In the genomic region with DNA sequence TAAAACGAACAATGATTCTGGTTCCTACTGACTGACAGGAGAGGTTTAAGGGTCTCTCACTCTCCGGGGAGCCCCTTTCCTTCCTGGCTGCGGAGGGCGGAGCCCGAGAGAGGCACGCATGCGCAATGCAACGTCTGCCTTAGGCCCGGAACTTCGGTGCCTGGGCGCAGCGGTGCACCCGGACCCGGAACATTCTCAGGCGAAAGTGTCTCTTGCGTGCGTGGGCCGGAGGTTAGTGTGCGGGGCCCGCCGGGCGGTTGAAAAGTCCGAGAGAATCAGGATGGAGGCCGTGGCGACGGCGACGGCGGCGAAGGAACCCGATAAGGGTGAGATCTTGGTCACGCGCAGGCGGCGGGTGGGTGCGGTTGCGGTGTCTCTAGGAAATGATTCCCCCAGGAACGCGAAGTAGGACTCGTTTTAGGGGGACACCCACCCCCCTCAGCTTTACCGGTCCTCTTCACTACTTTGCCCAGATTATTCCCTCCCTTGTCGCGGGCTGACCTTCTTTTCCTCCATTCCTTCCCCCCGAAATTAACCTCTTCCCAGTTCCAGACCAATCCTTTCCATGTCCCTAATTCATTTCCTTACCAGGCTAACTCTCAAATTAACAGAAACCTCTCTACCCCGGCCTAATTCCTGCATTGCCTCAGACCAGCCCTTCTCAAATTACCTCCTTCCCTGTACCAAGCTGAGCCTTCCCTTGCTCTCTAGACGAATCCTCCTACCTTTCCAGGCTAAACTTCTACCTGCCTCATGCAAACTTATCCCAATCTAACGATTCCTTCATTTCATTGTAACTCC, we compare ENCODE assay signal across 1 cellular context.
TF ChIP-seq lines count a peak whose summit lies in the region.

A gene (plus strand): TSS at position 142 of the 801 bp plus-strand sequence. CDS start 139 bp downstream, at position 281.

TF ChIP-seq in HepG2, 621 proteins besides CTCF, POLR2A, EP300 and RAD21 (continued from another document and continues in another):
- TF ChIP-seq, protein P1, sequence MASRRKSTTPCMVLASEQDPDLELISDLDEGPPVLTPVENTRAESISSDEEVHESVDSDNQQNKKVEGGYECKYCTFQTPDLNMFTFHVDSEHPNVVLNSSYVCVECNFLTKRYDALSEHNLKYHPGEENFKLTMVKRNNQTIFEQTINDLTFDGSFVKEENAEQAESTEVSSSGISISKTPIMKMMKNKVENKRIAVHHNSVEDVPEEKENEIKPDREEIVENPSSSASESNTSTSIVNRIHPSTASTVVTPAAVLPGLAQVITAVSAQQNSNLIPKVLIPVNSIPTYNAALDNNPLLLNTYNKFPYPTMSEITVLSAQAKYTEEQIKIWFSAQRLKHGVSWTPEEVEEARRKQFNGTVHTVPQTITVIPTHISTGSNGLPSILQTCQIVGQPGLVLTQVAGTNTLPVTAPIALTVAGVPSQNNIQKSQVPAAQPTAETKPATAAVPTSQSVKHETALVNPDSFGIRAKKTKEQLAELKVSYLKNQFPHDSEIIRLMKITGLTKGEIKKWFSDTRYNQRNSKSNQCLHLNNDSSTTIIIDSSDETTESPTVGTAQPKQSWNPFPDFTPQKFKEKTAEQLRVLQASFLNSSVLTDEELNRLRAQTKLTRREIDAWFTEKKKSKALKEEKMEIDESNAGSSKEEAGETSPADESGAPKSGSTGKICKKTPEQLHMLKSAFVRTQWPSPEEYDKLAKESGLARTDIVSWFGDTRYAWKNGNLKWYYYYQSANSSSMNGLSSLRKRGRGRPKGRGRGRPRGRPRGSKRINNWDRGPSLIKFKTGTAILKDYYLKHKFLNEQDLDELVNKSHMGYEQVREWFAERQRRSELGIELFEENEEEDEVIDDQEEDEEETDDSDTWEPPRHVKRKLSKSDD (CRISPR knock-in tag; IDR thresholded peaks at IDR 0.05; ENCODE audit: low read depth) = peak; percentile 25; the same call in 1 of the 2 replicates
- TF ChIP-seq RFX3 (CRISPR knock-in tag; IDR thresholded peaks at IDR 0.05) (no peak), ZSCAN20 (CRISPR knock-in tag; IDR thresholded peaks at IDR 0.05; ENCODE audit: borderline replicate concordance) (no peak), HMGA1 (CRISPR knock-in tag; conservative IDR thresholded peaks at IDR 0.05) (no peak), HNRNPH1 (optimal IDR thresholded peaks at IDR 0.05; ENCODE audit: low read depth, low read length) (no peak), ATF7 (IDR thresholded peaks at IDR 0.05) (no peak), ATF7 (CRISPR knock-in tag; IDR thresholded peaks at IDR 0.05) (no peak), TBX2 (CRISPR knock-in tag; IDR thresholded peaks at IDR 0.05; ENCODE audit: borderline replicate concordance) (peak; percentile 82), ADNP (CRISPR knock-in tag; IDR thresholded peaks at IDR 0.05) (no peak), JUND (CRISPR knock-in tag; IDR thresholded peaks at IDR 0.05) (no peak), ZNF343 (CRISPR knock-in tag; IDR thresholded peaks at IDR 0.05) (no peak), XBP1 (CRISPR knock-in tag; IDR thresholded peaks at IDR 0.05) (peak; percentile 83), GATAD1 (CRISPR knock-in tag; IDR thresholded peaks at IDR 0.05) (peak; percentile 94), ZFY (CRISPR knock-in tag; IDR thresholded peaks at IDR 0.05) (peak; percentile 93), AHR (CRISPR knock-in tag; IDR thresholded peaks at IDR 0.05) (peak; percentile 97), NONO (IDR thresholded peaks at IDR 0.05) (no peak), NONO (CRISPR knock-in tag; conservative IDR thresholded peaks at IDR 0.05) (peak; percentile 71), ZSCAN31 (CRISPR knock-in tag; IDR thresholded peaks at IDR 0.05; ENCODE audit: low read depth) (peak; percentile 93; the same call in 1 of the 2 replicates), KDM2A (CRISPR knock-in tag; IDR thresholded peaks at IDR 0.05; ENCODE audit: borderline replicate concordance, low read depth) (peak; percentile 97), RAD51 (IDR thresholded peaks at IDR 0.05; ENCODE audit: borderline replicate concordance) (no peak), ZFP1 (CRISPR knock-in tag; IDR thresholded peaks at IDR 0.05) (no peak), ZNF441 (CRISPR knock-in tag; IDR thresholded peaks at IDR 0.05; ENCODE audit: borderline replicate concordance) (no peak), FIP1L1 (IDR thresholded peaks at IDR 0.05; ENCODE audit: borderline replicate concordance, insufficient read depth, low read depth, low read length) (no peak), ZNF562 (CRISPR knock-in tag; IDR thresholded peaks at IDR 0.05; ENCODE audit: borderline replicate concordance) (no peak), HDAC6 (IDR thresholded peaks at IDR 0.05; ENCODE audit: low read depth, low read length) (no peak), STAG1 (CRISPR knock-in tag; IDR thresholded peaks at IDR 0.05) (no peak), PRMT3 (CRISPR knock-in tag; IDR thresholded peaks at IDR 0.05; ENCODE audit: borderline replicate concordance, low read depth) (no peak; the same call in 1 of the 2 replicates)
- TF ChIP-seq, protein P2, sequence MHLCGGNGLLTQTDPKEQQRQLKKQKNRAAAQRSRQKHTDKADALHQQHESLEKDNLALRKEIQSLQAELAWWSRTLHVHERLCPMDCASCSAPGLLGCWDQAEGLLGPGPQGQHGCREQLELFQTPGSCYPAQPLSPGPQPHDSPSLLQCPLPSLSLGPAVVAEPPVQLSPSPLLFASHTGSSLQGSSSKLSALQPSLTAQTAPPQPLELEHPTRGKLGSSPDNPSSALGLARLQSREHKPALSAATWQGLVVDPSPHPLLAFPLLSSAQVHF (CRISPR knock-in tag; IDR thresholded peaks at IDR 0.05) = no peak
- TF ChIP-seq, protein P3, sequence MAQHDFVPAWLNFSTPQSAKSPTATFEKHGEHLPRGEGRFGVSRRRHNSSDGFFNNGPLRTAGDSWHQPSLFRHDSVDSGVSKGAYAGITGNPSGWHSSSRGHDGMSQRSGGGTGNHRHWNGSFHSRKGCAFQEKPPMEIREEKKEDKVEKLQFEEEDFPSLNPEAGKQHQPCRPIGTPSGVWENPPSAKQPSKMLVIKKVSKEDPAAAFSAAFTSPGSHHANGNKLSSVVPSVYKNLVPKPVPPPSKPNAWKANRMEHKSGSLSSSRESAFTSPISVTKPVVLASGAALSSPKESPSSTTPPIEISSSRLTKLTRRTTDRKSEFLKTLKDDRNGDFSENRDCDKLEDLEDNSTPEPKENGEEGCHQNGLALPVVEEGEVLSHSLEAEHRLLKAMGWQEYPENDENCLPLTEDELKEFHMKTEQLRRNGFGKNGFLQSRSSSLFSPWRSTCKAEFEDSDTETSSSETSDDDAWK (CRISPR knock-in tag; IDR thresholded peaks at IDR 0.05) = no peak
- TF ChIP-seq, protein P4, sequence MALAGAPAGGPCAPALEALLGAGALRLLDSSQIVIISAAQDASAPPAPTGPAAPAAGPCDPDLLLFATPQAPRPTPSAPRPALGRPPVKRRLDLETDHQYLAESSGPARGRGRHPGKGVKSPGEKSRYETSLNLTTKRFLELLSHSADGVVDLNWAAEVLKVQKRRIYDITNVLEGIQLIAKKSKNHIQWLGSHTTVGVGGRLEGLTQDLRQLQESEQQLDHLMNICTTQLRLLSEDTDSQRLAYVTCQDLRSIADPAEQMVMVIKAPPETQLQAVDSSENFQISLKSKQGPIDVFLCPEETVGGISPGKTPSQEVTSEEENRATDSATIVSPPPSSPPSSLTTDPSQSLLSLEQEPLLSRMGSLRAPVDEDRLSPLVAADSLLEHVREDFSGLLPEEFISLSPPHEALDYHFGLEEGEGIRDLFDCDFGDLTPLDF (CRISPR knock-in tag; IDR thresholded peaks at IDR 0.05) = 0 out of 2 replicates have a peak, but pooled peaks have one; percentile 49
- TF ChIP-seq, protein P5, sequence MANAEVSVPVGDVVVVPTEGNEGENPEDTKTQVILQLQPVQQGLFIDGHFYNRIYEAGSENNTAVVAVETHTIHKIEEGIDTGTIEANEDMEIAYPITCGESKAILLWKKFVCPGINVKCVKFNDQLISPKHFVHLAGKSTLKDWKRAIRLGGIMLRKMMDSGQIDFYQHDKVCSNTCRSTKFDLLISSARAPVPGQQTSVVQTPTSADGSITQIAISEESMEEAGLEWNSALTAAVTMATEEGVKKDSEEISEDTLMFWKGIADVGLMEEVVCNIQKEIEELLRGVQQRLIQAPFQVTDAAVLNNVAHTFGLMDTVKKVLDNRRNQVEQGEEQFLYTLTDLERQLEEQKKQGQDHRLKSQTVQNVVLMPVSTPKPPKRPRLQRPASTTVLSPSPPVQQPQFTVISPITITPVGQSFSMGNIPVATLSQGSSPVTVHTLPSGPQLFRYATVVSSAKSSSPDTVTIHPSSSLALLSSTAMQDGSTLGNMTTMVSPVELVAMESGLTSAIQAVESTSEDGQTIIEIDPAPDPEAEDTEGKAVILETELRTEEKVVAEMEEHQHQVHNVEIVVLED (CRISPR knock-in tag; IDR thresholded peaks at IDR 0.05; ENCODE audit: borderline replicate concordance) = peak; percentile 71; the same call in 1 of the 2 replicates
- TF ChIP-seq, protein P6, sequence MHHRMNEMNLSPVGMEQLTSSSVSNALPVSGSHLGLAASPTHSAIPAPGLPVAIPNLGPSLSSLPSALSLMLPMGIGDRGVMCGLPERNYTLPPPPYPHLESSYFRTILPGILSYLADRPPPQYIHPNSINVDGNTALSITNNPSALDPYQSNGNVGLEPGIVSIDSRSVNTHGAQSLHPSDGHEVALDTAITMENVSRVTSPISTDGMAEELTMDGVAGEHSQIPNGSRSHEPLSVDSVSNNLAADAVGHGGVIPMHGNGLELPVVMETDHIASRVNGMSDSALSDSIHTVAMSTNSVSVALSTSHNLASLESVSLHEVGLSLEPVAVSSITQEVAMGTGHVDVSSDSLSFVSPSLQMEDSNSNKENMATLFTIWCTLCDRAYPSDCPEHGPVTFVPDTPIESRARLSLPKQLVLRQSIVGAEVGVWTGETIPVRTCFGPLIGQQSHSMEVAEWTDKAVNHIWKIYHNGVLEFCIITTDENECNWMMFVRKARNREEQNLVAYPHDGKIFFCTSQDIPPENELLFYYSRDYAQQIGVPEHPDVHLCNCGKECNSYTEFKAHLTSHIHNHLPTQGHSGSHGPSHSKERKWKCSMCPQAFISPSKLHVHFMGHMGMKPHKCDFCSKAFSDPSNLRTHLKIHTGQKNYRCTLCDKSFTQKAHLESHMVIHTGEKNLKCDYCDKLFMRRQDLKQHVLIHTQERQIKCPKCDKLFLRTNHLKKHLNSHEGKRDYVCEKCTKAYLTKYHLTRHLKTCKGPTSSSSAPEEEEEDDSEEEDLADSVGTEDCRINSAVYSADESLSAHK (CRISPR knock-in tag; IDR thresholded peaks at IDR 0.05; ENCODE audit: borderline replicate concordance) = no peak
- TF ChIP-seq, protein P7, sequence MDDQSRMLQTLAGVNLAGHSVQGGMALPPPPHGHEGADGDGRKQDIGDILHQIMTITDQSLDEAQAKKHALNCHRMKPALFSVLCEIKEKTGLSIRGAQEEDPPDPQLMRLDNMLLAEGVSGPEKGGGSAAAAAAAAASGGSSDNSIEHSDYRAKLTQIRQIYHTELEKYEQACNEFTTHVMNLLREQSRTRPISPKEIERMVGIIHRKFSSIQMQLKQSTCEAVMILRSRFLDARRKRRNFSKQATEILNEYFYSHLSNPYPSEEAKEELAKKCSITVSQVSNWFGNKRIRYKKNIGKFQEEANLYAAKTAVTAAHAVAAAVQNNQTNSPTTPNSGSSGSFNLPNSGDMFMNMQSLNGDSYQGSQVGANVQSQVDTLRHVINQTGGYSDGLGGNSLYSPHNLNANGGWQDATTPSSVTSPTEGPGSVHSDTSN (CRISPR knock-in tag; IDR thresholded peaks at IDR 0.05; ENCODE audit: borderline replicate concordance) = no peak
- TF ChIP-seq, protein P8, sequence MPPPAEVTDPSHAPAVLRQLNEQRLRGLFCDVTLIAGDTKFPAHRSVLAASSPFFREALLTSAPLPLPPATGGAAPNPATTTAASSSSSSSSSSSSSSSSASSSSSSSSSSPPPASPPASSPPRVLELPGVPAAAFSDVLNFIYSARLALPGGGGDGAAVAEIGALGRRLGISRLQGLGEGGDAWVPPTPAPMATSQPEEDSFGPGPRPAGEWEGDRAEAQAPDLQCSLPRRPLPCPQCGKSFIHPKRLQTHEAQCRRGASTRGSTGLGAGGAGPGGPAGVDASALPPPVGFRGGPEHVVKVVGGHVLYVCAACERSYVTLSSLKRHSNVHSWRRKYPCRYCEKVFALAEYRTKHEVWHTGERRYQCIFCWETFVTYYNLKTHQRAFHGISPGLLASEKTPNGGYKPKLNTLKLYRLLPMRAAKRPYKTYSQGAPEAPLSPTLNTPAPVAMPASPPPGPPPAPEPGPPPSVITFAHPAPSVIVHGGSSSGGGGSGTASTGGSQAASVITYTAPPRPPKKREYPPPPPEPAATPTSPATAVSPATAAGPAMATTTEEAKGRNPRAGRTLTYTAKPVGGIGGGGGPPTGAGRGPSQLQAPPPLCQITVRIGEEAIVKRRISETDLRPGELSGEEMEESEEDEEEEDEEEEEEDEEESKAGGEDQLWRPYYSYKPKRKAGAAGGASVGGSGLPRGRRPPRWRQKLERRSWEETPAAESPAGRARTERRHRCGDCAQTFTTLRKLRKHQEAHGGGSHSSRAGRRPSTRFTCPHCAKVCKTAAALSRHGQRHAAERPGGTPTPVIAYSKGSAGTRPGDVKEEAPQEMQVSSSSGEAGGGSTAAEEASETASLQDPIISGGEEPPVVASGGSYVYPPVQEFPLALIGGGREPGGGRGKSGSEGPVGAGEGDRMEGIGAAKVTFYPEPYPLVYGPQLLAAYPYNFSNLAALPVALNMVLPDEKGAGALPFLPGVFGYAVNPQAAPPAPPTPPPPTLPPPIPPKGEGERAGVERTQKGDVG (CRISPR knock-in tag; IDR thresholded peaks at IDR 0.05; ENCODE audit: borderline replicate concordance) = peak; percentile 65; the same call in 1 of the 2 replicates
- TF ChIP-seq, protein P9, sequence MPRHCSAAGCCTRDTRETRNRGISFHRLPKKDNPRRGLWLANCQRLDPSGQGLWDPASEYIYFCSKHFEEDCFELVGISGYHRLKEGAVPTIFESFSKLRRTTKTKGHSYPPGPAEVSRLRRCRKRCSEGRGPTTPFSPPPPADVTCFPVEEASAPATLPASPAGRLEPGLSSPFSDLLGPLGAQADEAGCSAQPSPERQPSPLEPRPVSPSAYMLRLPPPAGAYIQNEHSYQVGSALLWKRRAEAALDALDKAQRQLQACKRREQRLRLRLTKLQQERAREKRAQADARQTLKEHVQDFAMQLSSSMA (CRISPR knock-in tag; IDR thresholded peaks at IDR 0.05) = 0 out of 2 replicates have a peak, but pooled peaks have one; percentile 74
- TF ChIP-seq, protein P10, sequence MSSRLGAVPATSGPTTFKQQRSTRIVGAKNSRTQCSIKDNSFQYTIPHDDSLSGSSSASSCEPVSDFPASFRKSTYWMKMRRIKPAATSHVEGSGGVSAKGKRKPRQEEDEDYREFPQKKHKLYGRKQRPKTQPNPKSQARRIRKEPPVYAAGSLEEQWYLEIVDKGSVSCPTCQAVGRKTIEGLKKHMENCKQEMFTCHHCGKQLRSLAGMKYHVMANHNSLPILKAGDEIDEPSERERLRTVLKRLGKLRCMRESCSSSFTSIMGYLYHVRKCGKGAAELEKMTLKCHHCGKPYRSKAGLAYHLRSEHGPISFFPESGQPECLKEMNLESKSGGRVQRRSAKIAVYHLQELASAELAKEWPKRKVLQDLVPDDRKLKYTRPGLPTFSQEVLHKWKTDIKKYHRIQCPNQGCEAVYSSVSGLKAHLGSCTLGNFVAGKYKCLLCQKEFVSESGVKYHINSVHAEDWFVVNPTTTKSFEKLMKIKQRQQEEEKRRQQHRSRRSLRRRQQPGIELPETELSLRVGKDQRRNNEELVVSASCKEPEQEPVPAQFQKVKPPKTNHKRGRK (CRISPR knock-in tag; IDR thresholded peaks at IDR 0.05) = no peak
